ENCODE assay signal across 8 cellular contexts in the genomic region with DNA sequence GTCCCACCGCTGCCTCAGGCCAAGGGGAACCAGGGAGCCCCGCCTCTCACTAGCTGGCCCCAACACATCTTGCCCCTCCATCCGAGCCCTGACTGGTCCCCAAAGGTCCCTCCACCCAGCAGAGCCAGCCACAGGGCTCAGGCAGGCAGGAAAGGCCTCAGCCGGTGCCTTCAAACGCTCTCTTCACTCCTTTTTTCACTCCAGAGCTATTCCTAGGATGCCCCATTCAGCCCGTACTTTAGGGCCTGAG. TPM values are rescaled to one million over a fixed set of nuclear protein-coding genes. Genes with fewer than 3 reads are reported as not detected.
DNase-seq lines count a peak whose midpoint lies in the region; ATAC-seq and TF ChIP-seq lines count a peak whose summit lies in the region.

No MANE protein-coding gene starts in this region.

- POLR2A ChIA-PET in Caco-2 (lab: Charles Lee), result interaction anchor here (0.5 kb wide), 1 partner anchor 9 kb away, joined by 3 read pairs; no protein-coding TSS in a partner anchor
- POLR2A ChIA-PET in PC-9 (lab: Charles Lee; ENCODE audit: unreplicated experiment), result interaction anchor here (0.7 kb wide), 1 partner anchor 8 kb away, joined by 5 read pairs; no protein-coding TSS in a partner anchor

- H4K20me1 ChIP-seq in PC-9 (ENCODE audit: insufficient read depth), result no peaks in the 10 kb centered on the region

- H3K4me3 ChIP-seq in Caco-2 (ENCODE audit: low read depth, low read length) (peak overlapping the region; percentile 42), PC-9 (peak overlapping the region; percentile 86), parathyroid adenoma (ENCODE audit: low read depth, low read length) (peak overlapping the region; percentile 73)

- intact Hi-C loops in Caco-2 (cut with micrococcal nuclease; ENCODE audit: unreplicated experiment) (loop anchor here (10.0 kb wide), 1 partner anchor 133 kb away; a partner anchor contains a TSS), PC-9 (cut with micrococcal nuclease; ENCODE audit: unreplicated experiment) (no loop called here)

- TF ChIP-seq CTCF in Caco-2 (IDR thresholded peaks at IDR 0.05; ENCODE audit: insufficient read depth in 1 of 2, low read depth in 1 of 2, low read length in 1 of 2, severe bottlenecking in 1 of 2, unreplicated experiment in 1 of 2), result no peak
- no peak for TF ChIP-seq CTCF in PC-9 (conservative IDR thresholded peaks at IDR 0.05)
- TF ChIP-seq CTCF in parathyroid adenoma (IDR thresholded peaks at IDR 0.05), result no peak

- H3K27ac Mint-ChIP-seq in Caco-2 (ENCODE audit: unreplicated experiment), result peak overlapping the region; percentile 73

- H3K9ac ChIP-seq in parathyroid adenoma, result no peak overlapping the region

- no peaks in the 10 kb centered on the region for H3K36me3 ChIP-seq in Caco-2 (ENCODE audit: control insufficient read depth, insufficient read depth, low read length)
- no peaks in the 10 kb centered on the region for H3K36me3 ChIP-seq in PC-9 (ENCODE audit: low read depth)
- H3K36me3 ChIP-seq in parathyroid adenoma (ENCODE audit: control insufficient read depth, insufficient read depth, low read length), result no peaks in the 10 kb centered on the region

- H3K79me2 ChIP-seq in PC-9 (ENCODE audit: low read depth) (peaks cover 3% of the 10 kb centered on the region), parathyroid adenoma (no peaks in the 10 kb centered on the region)

- TF ChIP-seq POLR2A in erythroblast (IDR thresholded peaks at IDR 0.05; ENCODE audit: low read length), result no peak

- no peaks in the 10 kb centered on the region for H3K4me1 Mint-ChIP-seq in Caco-2 (ENCODE audit: low read depth, unreplicated experiment)

- peaks cover 36% of the 10 kb centered on the region for H3K36me3 Mint-ChIP-seq in Caco-2 (ENCODE audit: insufficient read depth, unreplicated experiment)

- BruUV-seq in Caco-2 (replicated peaks; lab: Mats Ljungman, UMichigan) (TSS peak; percentile 20), PC-9 (replicated peaks; lab: Mats Ljungman, UMichigan) (TSS peak; percentile 47)

- peak overlapping the region; percentile 98 for H3K4me2 ChIP-seq in PC-9
- peak overlapping the region; percentile 79 for H3K4me2 ChIP-seq in parathyroid adenoma (ENCODE audit: low read length)

- DNase-seq in Caco-2, result no peak
- no peak for DNase-seq in PC-9
- DNase-seq in erythroblast (lab: John Stamatoyannopoulos, UW), result peak; percentile 60 to 63
- DNase-seq in HPDE6-E6E7 (ENCODE audit: extremely low spot score), result no peak
- DNase-seq in cerebellar cortex (ENCODE audit: low spot score), result no peak
- no peak for DNase-seq in pons (ENCODE audit: low spot score)

- no peaks in the 10 kb centered on the region for H3K27me3 Mint-ChIP-seq in Caco-2 (ENCODE audit: insufficient read depth, unreplicated experiment)

- H2AFZ ChIP-seq in PC-9 (peak overlapping the region; percentile 80), parathyroid adenoma (peak overlapping the region; percentile 74)

- no peak for ATAC-seq in HG02642 (IDR thresholded peaks at IDR 0.05; ENCODE audit: poor library complexity, unreplicated experiment)

- no peaks in the 10 kb centered on the region for H3K27me3 ChIP-seq in Caco-2 (replicated peaks; ENCODE audit: control insufficient read depth, insufficient read depth, low read length)
- no peaks in the 10 kb centered on the region for H3K27me3 ChIP-seq in PC-9 (ENCODE audit: insufficient read depth, low read depth)
- H3K27me3 ChIP-seq in parathyroid adenoma (ENCODE audit: control insufficient read depth, insufficient read depth, low read length), result no peaks in the 10 kb centered on the region

- peaks cover 18% of the 10 kb centered on the region; the same call in 1 of the 2 replicates for H3F3A ChIP-seq in PC-9 (ENCODE audit: insufficient read depth, low read depth)

- H3K27ac ChIP-seq in PC-9 (peak overlapping the region; percentile 86), parathyroid adenoma (peak overlapping the region; percentile 99)

- H3K4me3 Mint-ChIP-seq in Caco-2 (ENCODE audit: unreplicated experiment), result peak overlapping the region; percentile 64

- no peaks in the 10 kb centered on the region for H3K9me2 ChIP-seq in PC-9 (ENCODE audit: insufficient read depth)

- H3K9me3 ChIP-seq in Caco-2 (no peaks in the 10 kb centered on the region), PC-9 (ENCODE audit: insufficient read depth, low read depth) (no peaks in the 10 kb centered on the region), parathyroid adenoma (ENCODE audit: control insufficient read depth, low read length) (no peaks in the 10 kb centered on the region)

- CTCF ChIA-PET in Caco-2 (lab: Charles Lee), result interaction anchor here (5.0 kb wide), 1 partner anchor 20 kb away, joined by 37 read pairs; no protein-coding TSS in a partner anchor
- CTCF ChIA-PET in PC-9 (lab: Charles Lee), result interaction anchor here (0.8 to 1.0 kb wide), 3 partner anchors 12 to 811 kb away, joined by 3 to 8 read pairs (median 3); no protein-coding TSS in a partner anchor

- no peaks in the 10 kb centered on the region for H3K9me3 Mint-ChIP-seq in Caco-2 (ENCODE audit: unreplicated experiment)

- H3K4me1 ChIP-seq in Caco-2, result peaks cover 8% of the 10 kb centered on the region; the same call in 1 of the 2 replicates
- H3K4me1 ChIP-seq in PC-9 (replicated peaks; ENCODE audit: insufficient read depth), result peaks cover 17% of the 10 kb centered on the region; the same call in 1 of the 2 replicates
- H3K4me1 ChIP-seq in parathyroid adenoma, result peaks cover 14% of the 10 kb centered on the region

RNA-seq across cellular contexts. Expression of a gene that starts 1.5 kb away (rescaled TPM):
- total RNA-seq in Caco-2 (2022) (13.0 and 15.7 TPM in 2 replicates), PC-9 (2021) (47.0 and 86.0 TPM in 2 replicates)

RNA-seq across cellular contexts. Expression of a gene that starts 7.2 kb away (rescaled TPM):
- total RNA-seq in Caco-2 (2022), result 91.3 and 93.8 TPM in 2 replicates
- total RNA-seq in PC-9 (2021), result 181 and 189 TPM in 2 replicates

RNA-seq across cellular contexts. Expression of a gene that starts 16.8 kb away (rescaled TPM):
- total RNA-seq in Caco-2 (2022) (0.75 and 1.2 TPM in 2 replicates), PC-9 (2021) (6.8 and 6.9 TPM in 2 replicates)

RNA-seq across cellular contexts. Expression of a gene that starts 23.1 kb away (rescaled TPM):
- total RNA-seq in Caco-2 (2022) (not detected in 2 replicates), PC-9 (2021) (3.2 and 3.8 TPM in 2 replicates)

RNA-seq across cellular contexts. Expression of a gene that starts 41.6 kb away (rescaled TPM):
- total RNA-seq in Caco-2 (2022), result 12.7 and 12.8 TPM in 2 replicates
- total RNA-seq in PC-9 (2021), result 68.8 and 79.0 TPM in 2 replicates

Comparison
In these comparisons a context has a peak if more than half of its experiments do, and no peak if none do; other contexts are left out.
1. DNase-seq: peak in erythroblast (2 of 2); none in Caco-2 (0 of 2), PC-9 (0 of 2), HPDE6-E6E7 (single experiment), cerebellar cortex (single experiment) and pons (single experiment).
2. Peak in every context shown above with its lines, with median percentiles within 50 percentile points of each other: H3K4me3 ChIP-seq.